21 cellular contexts compared by ENCODE assay signal in the genomic region with DNA sequence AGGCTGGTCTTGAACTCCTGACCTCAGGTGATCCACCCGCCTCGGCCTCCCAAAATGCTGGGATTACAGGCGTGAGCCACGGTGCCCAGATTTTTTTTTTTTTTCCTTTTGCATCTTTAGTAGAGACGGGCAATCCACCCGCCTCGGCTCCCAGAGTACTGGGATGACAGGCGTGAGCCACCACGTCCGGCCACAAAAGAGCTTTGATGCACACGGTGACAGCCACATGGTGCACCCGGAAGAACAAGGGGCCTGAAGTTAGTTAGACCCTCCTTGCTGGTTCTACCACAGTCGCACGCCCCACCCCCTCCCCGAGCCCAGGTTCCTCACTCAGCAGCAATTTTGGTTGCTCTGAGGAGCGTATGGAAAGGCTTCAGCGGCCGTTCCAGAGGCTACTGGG.
"Had no signal": no experiment of that assay in that cellular context is flagged by ENCODE, and none has a peak within 500 bp of the region (broad histone marks: within the 10 kb centered on the region; RNA-seq: fewer than 3 reads in every experiment).

No MANE protein-coding gene starts in this region.

- H3K27me3 ChIP-seq: esophagus muscularis mucosa, hepatocyte, sigmoid colon, upper lobe of left lung had no signal

- H3K4me1 ChIP-seq: esophagus muscularis mucosa, left ventricle myocardium inferior, sigmoid colon, upper lobe of left lung had no signal

- H3K9me3 Mint-ChIP-seq: activated T-cell treated with anti-CD3 and anti-CD28 coated beads, Interleukin-2, amount 50 U/mL, for 4 hours had no signal

- DNase-seq: activated CD4-positive, alpha-beta T cell treated with anti-CD3 and anti-CD28 coated beads for 48 hours; activated CD8-positive, alpha-beta memory T cell treated with anti-CD3 and anti-CD28 coated beads, Interleukin-2, amount 50 U/mL, for 48 hours; activated naive CD4-positive, alpha-beta T cell treated with anti-CD3 and anti-CD28 coated beads for 36 hours; activated T-cell treated with anti-CD3 and anti-CD28 coated beads, Interleukin-2, amount 50 U/mL, for 4 hours; aorta; glutamatergic neuron; left ventricle myocardium inferior; mammary epithelial cell; sigmoid colon; stimulated activated CD4-positive, alpha-beta T cell treated with anti-CD3 and anti-CD28 coated beads, Interleukin-15, amount 100 ng/mL, for 24 hours; stimulated activated CD8-positive, alpha-beta memory T cell treated with anti-CD3 and anti-CD28 coated beads, Interleukin-4, amount 100 ng/mL, for 48 hours; stimulated activated naive CD4-positive, alpha-beta T cell; upper lobe of left lung had no signal

- H3K4me3 Mint-ChIP-seq: activated naive CD4-positive, alpha-beta T cell treated with anti-CD3 and anti-CD28 coated beads for 36 hours; activated T-cell treated with anti-CD3 and anti-CD28 coated beads, Interleukin-2, amount 50 U/mL, for 4 hours; brain; mesothelial cell of epicardium; neural crest cell had no signal

- H3K27ac Mint-ChIP-seq: activated naive CD4-positive, alpha-beta T cell treated with anti-CD3 and anti-CD28 coated beads for 36 hours; activated T-helper 2 cell treated with anti-CD3 and anti-CD28 coated beads, Interferon-gamma antibody, Interleukin-2, Interleukin-4, amounts not matched to agents 10 μg/mL and 5 μg/mL and 100 μg/mL, durations not matched to agents 14 hours and 24 hours and 36 hours; brain; mesothelial cell of epicardium had no signal

- H3K4me1 Mint-ChIP-seq: brain, mesothelial cell of epicardium, neural crest cell had no signal

- H3K27ac ChIP-seq: esophagus muscularis mucosa, hepatocyte, left ventricle myocardium inferior, sigmoid colon, SK-N-MC, upper lobe of left lung had no signal

- H3K27me3 Mint-ChIP-seq: brain had no signal

- H3K4me3 ChIP-seq: esophagus muscularis mucosa, hepatocyte, left ventricle myocardium inferior, sigmoid colon, SK-N-MC, smooth muscle cell, upper lobe of left lung had no signal

- ATAC-seq: activated T-cell treated with anti-CD3 and anti-CD28 coated beads, Interleukin-2, amount 50 U/mL, for 4 hours had no signal
